ENCODE assay signal across 32 cellular contexts in the genomic region with DNA sequence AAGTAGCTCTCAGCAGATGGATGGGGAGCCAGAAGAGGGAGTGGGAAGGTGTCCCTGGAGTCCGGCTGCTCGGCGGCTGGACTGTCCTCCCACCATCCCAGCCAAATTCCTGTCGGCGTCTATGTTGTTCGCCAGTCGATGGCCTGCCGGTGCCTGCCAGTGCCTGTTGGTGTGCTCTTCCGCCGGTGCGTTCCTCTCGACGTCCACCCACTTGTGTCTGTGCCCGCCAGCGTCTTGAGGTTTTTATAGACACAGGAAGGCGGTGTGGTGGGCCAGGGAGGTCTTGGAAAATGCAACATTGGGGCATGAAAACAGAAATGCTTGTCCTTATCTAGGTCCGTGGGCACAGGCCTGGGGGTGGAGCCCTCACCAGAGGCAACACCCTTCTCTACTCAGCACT.
"Had no signal": no experiment of that assay in that cellular context is flagged by ENCODE, and none has a peak within 500 bp of the region (broad histone marks: within the 10 kb centered on the region; RNA-seq: fewer than 3 reads in every experiment).

No MANE protein-coding gene starts in this region.

- H3K27me3 Mint-ChIP-seq: activated CD4-positive, alpha-beta memory T cell treated with anti-CD3 and anti-CD28 coated beads, Interleukin-2, amount 10 ng/mL, durations not matched to agents 7 days and 5 days had no signal

- H3K27me3 ChIP-seq: body of pancreas, esophagus muscularis mucosa, foreskin keratinocyte had no signal

- H3K4me1 ChIP-seq: body of pancreas, foreskin keratinocyte, gastrocnemius medialis had no signal

- H3K9me3 Mint-ChIP-seq: activated CD4-positive, alpha-beta memory T cell treated with anti-CD3 and anti-CD28 coated beads, Interleukin-2, amount 10 ng/mL, durations not matched to agents 7 days and 5 days; activated CD4-positive, alpha-beta T cell treated with anti-CD3 and anti-CD28 coated beads, Interleukin-2, amount 10 ng/mL, durations not matched to agents 7 days and 5 days; activated T-cell treated with anti-CD3 and anti-CD28 coated beads, Interleukin-2, amount 50 U/mL, for 4 hours; activated T-helper 17 cell treated with anti-CD3 and anti-CD28 coated beads, Interleukin-2, amount 50 U/mL, for 72 hours; dendritic cell treated with granulocyte-macrophage colony-stimulating factor and Interleukin-4, amounts not matched to agents 40 ng/mL and 50 ng/mL, for 4 days had no signal

- H3K36me3 ChIP-seq: esophagus muscularis mucosa, gastrocnemius medialis, heart left ventricle had no signal

- ATAC-seq: activated T-cell treated with anti-CD3 and anti-CD28 coated beads, Interleukin-2, amount 50 U/mL, for 4 hours; activated T-helper 17 cell treated with anti-CD3 and anti-CD28 coated beads, Interleukin-2, amount 50 U/mL, for 72 hours; body of pancreas; foreskin keratinocyte; gastrocnemius medialis; heart left ventricle; WTC11 had no signal

- DNase-seq: activated CD4-positive, alpha-beta memory T cell treated with anti-CD3 and anti-CD28 coated beads, Interleukin-2, amount 10 ng/mL, durations not matched to agents 7 days and 5 days; activated CD4-positive, alpha-beta T cell treated with anti-CD3 and anti-CD28 coated beads for 1 hour; activated CD4-positive, alpha-beta T cell treated with anti-CD3 and anti-CD28 coated beads for 4 hours; activated CD4-positive, alpha-beta T cell treated with anti-CD3 and anti-CD28 coated beads, Interleukin-2, amount 10 ng/mL, durations not matched to agents 7 days and 5 days; activated CD4-positive, alpha-beta T cell treated with anti-CD3 and anti-CD28 coated beads, Interleukin-2, amount 50 U/mL, for 4 hours; activated CD8-positive, alpha-beta memory T cell treated with anti-CD3 and anti-CD28 coated beads, Interleukin-2, amount 50 U/mL, for 48 hours; activated effector memory CD4-positive, alpha-beta T cell treated with Interleukin-2 at 50 U/mL for 16 hours; activated gamma-delta T cell treated with Interleukin-2 at 50 U/mL for 16 hours; activated naive CD4-positive, alpha-beta T cell treated with anti-CD3 and anti-CD28 coated beads, Interleukin-2, amount 50 U/mL, for 16 hours; activated naive CD4-positive, alpha-beta T cell treated with Interleukin-2 at 50 U/mL for 16 hours; activated T-cell treated with anti-CD3 and anti-CD28 coated beads for 4 hours; activated T-cell treated with anti-CD3 and anti-CD28 coated beads, Interleukin-2, amount 50 U/mL, for 4 hours; amniotic stem cell; anterior cingulate cortex; body of pancreas; central memory CD4-positive, alpha-beta T cell; cerebellar nuclear complex; effector memory CD4-positive, alpha-beta T cell; endodermal cell; foreskin keratinocyte; gastrocnemius medialis; glutamatergic neuron; heart left ventricle; T-helper 2 cell had no signal

- H3K36me3 Mint-ChIP-seq: activated naive CD8-positive, alpha-beta T cell; WTC11 had no signal

- H3K9me3 ChIP-seq: body of pancreas, esophagus muscularis mucosa, gastrocnemius medialis, heart left ventricle had no signal

- H3K27ac ChIP-seq: body of pancreas, coronary artery, dorsolateral prefrontal cortex, esophagus muscularis mucosa, foreskin keratinocyte, gastrocnemius medialis, heart left ventricle, VCaP had no signal

- H3K27ac Mint-ChIP-seq: activated CD4-positive, alpha-beta memory T cell treated with anti-CD3 and anti-CD28 coated beads, Interleukin-2, amount 10 ng/mL, durations not matched to agents 7 days and 5 days; activated CD4-positive, alpha-beta T cell treated with anti-CD3 and anti-CD28 coated beads, Interleukin-2, amount 10 ng/mL, durations not matched to agents 7 days and 5 days; activated naive CD8-positive, alpha-beta T cell; activated T-helper 17 cell treated with anti-CD3 and anti-CD28 coated beads, Interleukin-2, amount 50 U/mL, for 72 hours; dendritic cell treated with granulocyte-macrophage colony-stimulating factor and Interleukin-4, amounts not matched to agents 40 ng/mL and 50 ng/mL, for 4 days; endodermal cell; WTC11 had no signal

- H3K4me1 Mint-ChIP-seq: activated CD4-positive, alpha-beta memory T cell treated with anti-CD3 and anti-CD28 coated beads, Interleukin-2, amount 10 ng/mL, durations not matched to agents 7 days and 5 days; activated CD4-positive, alpha-beta T cell treated with anti-CD3 and anti-CD28 coated beads, Interleukin-2, amount 10 ng/mL, durations not matched to agents 7 days and 5 days; activated T-helper 17 cell treated with anti-CD3 and anti-CD28 coated beads, Interleukin-2, amount 50 U/mL, for 72 hours; endodermal cell; WTC11 had no signal

- H3K4me3 ChIP-seq: body of pancreas, coronary artery, dorsolateral prefrontal cortex, esophagus muscularis mucosa, gastrocnemius medialis, heart left ventricle had no signal

- H3K4me3 Mint-ChIP-seq: activated CD4-positive, alpha-beta memory T cell treated with anti-CD3 and anti-CD28 coated beads, Interleukin-2, amount 10 ng/mL, durations not matched to agents 7 days and 5 days; activated CD4-positive, alpha-beta T cell treated with anti-CD3 and anti-CD28 coated beads, Interleukin-2, amount 10 ng/mL, durations not matched to agents 7 days and 5 days; activated naive CD8-positive, alpha-beta T cell; activated T-cell treated with anti-CD3 and anti-CD28 coated beads, Interleukin-2, amount 50 U/mL, for 4 hours; activated T-helper 17 cell treated with anti-CD3 and anti-CD28 coated beads, Interleukin-2, amount 50 U/mL, for 72 hours; dendritic cell treated with granulocyte-macrophage colony-stimulating factor and Interleukin-4, amounts not matched to agents 40 ng/mL and 50 ng/mL, for 4 days; endodermal cell; WTC11 had no signal
